In the genomic region with DNA sequence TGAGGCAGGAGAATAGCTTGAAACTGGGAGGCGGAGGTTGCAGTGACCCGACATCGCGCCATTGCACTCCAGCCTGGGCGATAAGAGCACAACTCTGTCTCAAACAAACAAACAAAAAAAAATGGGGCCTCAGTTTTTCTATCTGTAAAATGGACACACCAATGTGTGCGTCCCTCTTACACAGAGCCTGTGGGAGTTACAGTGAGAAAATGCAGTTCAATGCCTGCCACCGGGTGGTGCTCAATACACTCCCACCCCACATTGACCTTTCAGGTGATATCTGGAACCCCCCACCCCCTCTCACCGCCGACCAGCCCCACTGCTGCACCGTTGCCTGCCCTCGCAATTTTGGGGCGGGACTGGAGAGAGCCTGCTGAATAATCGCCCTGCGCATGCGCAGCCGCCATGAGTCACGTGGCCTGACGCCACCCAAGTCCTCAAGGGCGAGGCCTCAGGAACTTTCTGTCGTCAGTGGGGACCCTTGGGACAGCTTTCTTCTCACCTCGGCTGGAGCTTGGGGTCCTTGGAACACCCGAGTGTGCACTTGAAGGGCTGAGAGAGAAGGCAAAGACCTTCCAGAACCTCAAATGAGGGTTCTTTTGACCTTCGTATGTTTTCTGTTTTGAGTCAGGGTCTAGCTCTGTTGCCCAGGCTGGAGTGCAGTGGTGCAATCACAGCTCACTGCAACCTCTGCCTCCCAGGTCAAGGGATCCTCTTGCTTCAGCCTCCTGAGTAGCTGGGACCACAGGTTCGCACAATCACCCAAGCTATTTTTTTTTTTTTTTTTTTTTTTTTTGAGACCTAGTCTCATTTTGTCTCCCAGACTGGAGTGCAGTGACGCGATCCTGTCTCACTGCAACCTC, we compare ENCODE assay signal across 1 cellular context.
TF ChIP-seq lines count a peak whose summit lies in the region.

No MANE protein-coding gene starts in this region.

TF ChIP-seq in A549, 52 proteins besides CTCF, POLR2A, EP300 and RAD21 (continued from another document):
- TF ChIP-seq, protein P1, sequence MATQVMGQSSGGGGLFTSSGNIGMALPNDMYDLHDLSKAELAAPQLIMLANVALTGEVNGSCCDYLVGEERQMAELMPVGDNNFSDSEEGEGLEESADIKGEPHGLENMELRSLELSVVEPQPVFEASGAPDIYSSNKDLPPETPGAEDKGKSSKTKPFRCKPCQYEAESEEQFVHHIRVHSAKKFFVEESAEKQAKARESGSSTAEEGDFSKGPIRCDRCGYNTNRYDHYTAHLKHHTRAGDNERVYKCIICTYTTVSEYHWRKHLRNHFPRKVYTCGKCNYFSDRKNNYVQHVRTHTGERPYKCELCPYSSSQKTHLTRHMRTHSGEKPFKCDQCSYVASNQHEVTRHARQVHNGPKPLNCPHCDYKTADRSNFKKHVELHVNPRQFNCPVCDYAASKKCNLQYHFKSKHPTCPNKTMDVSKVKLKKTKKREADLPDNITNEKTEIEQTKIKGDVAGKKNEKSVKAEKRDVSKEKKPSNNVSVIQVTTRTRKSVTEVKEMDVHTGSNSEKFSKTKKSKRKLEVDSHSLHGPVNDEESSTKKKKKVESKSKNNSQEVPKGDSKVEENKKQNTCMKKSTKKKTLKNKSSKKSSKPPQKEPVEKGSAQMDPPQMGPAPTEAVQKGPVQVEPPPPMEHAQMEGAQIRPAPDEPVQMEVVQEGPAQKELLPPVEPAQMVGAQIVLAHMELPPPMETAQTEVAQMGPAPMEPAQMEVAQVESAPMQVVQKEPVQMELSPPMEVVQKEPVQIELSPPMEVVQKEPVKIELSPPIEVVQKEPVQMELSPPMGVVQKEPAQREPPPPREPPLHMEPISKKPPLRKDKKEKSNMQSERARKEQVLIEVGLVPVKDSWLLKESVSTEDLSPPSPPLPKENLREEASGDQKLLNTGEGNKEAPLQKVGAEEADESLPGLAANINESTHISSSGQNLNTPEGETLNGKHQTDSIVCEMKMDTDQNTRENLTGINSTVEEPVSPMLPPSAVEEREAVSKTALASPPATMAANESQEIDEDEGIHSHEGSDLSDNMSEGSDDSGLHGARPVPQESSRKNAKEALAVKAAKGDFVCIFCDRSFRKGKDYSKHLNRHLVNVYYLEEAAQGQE (IDR thresholded peaks at IDR 0.05): no peak
- TF ChIP-seq NPAS2 (CRISPR knock-in tag; IDR thresholded peaks at IDR 0.05; ENCODE audit: borderline replicate concordance): no peak
- TF ChIP-seq, protein P2, sequence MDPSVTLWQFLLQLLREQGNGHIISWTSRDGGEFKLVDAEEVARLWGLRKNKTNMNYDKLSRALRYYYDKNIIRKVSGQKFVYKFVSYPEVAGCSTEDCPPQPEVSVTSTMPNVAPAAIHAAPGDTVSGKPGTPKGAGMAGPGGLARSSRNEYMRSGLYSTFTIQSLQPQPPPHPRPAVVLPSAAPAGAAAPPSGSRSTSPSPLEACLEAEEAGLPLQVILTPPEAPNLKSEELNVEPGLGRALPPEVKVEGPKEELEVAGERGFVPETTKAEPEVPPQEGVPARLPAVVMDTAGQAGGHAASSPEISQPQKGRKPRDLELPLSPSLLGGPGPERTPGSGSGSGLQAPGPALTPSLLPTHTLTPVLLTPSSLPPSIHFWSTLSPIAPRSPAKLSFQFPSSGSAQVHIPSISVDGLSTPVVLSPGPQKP (IDR thresholded peaks at IDR 0.05; ENCODE audit: low read depth, low read length): no peak
- TF ChIP-seq ZC3H11A (IDR thresholded peaks at IDR 0.05): no peak
- TF ChIP-seq GATA3 (IDR thresholded peaks at IDR 0.05; ENCODE audit: borderline replicate concordance): no peak
- no peak for TF ChIP-seq HDAC2 (IDR thresholded peaks at IDR 0.05)
- TF ChIP-seq HOXA7 (CRISPR knock-in tag; IDR thresholded peaks at IDR 0.05): no peak
- no peak for TF ChIP-seq NFE2L2 (conservative IDR thresholded peaks at IDR 0.05; ENCODE audit: low read length)
- no peak for TF ChIP-seq TFCP2L1 (CRISPR knock-in tag; IDR thresholded peaks at IDR 0.05)
- TF ChIP-seq MAZ (IDR thresholded peaks at IDR 0.05; ENCODE audit: borderline replicate concordance, low read depth, low read length): no peak
- TF ChIP-seq NR3C1 (IDR thresholded peaks at IDR 0.05): no peak
- TF ChIP-seq RNF2 (IDR thresholded peaks at IDR 0.05; ENCODE audit: borderline replicate concordance, low read depth): no peak
- TF ChIP-seq, protein P3, sequence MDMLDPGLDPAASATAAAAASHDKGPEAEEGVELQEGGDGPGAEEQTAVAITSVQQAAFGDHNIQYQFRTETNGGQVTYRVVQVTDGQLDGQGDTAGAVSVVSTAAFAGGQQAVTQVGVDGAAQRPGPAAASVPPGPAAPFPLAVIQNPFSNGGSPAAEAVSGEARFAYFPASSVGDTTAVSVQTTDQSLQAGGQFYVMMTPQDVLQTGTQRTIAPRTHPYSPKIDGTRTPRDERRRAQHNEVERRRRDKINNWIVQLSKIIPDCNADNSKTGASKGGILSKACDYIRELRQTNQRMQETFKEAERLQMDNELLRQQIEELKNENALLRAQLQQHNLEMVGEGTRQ (IDR thresholded peaks at IDR 0.05): peak; percentile 93
- TF ChIP-seq CBX2 (IDR thresholded peaks at IDR 0.05; ENCODE audit: borderline replicate concordance, low read depth): no peak
- TF ChIP-seq EHMT2 (IDR thresholded peaks at IDR 0.05; ENCODE audit: low read depth): no peak
- no peak for TF ChIP-seq FOXS1 (CRISPR knock-in tag; IDR thresholded peaks at IDR 0.05)
- TF ChIP-seq, protein P4, sequence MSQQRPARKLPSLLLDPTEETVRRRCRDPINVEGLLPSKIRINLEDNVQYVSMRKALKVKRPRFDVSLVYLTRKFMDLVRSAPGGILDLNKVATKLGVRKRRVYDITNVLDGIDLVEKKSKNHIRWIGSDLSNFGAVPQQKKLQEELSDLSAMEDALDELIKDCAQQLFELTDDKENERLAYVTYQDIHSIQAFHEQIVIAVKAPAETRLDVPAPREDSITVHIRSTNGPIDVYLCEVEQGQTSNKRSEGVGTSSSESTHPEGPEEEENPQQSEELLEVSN (IDR thresholded peaks at IDR 0.05; ENCODE audit: borderline replicate concordance, low read depth): peak; percentile 94
- TF ChIP-seq SMC3 (IDR thresholded peaks at IDR 0.05): 0 out of 3 replicates have a peak, but pooled peaks have one; percentile 11
- TF ChIP-seq PHF8 (IDR thresholded peaks at IDR 0.05; ENCODE audit: borderline replicate concordance, low read depth): no peak
- TF ChIP-seq JUNB (IDR thresholded peaks at IDR 0.05): no peak
- peak; percentile 54; the same call in 1 of the 2 replicates for TF ChIP-seq CHD4 (IDR thresholded peaks at IDR 0.05; ENCODE audit: borderline replicate concordance)
- TF ChIP-seq MAFK (IDR thresholded peaks at IDR 0.05; ENCODE audit: partially characterized antibody): no peak
- TF ChIP-seq RFX5 (IDR thresholded peaks at IDR 0.05): no peak
- no peak for TF ChIP-seq FOSL2 (IDR thresholded peaks at IDR 0.05)
- peak; percentile 60; the same call in 1 of the 2 replicates for TF ChIP-seq FOSL2 (CRISPR knock-in tag; IDR thresholded peaks at IDR 0.05)
- TF ChIP-seq, protein P5, sequence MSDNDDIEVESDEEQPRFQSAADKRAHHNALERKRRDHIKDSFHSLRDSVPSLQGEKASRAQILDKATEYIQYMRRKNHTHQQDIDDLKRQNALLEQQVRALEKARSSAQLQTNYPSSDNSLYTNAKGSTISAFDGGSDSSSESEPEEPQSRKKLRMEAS (IDR thresholded peaks at IDR 0.05): peak; percentile 97
- no peak for TF ChIP-seq ESRRA (IDR thresholded peaks at IDR 0.05; ENCODE audit: borderline replicate concordance, low read length)
- TF ChIP-seq EHF (CRISPR knock-in tag; IDR thresholded peaks at IDR 0.05): no peak
- TF ChIP-seq BHLHE40 (IDR thresholded peaks at IDR 0.05; ENCODE audit: low read depth, low read length): no peak
- no peak for TF ChIP-seq ZNF302 (CRISPR knock-in tag; IDR thresholded peaks at IDR 0.05)
- no peak for TF ChIP-seq HEYL (CRISPR knock-in tag; IDR thresholded peaks at IDR 0.05)
- TF ChIP-seq, protein P6, sequence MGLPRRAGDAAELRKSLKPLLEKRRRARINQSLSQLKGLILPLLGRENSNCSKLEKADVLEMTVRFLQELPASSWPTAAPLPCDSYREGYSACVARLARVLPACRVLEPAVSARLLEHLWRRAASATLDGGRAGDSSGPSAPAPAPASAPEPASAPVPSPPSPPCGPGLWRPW (IDR thresholded peaks at IDR 0.05): no peak
- peak; percentile 70; the same call in 1 of the 2 replicates for TF ChIP-seq KDM1A (IDR thresholded peaks at IDR 0.05; ENCODE audit: low read depth)
- TF ChIP-seq, protein P7, sequence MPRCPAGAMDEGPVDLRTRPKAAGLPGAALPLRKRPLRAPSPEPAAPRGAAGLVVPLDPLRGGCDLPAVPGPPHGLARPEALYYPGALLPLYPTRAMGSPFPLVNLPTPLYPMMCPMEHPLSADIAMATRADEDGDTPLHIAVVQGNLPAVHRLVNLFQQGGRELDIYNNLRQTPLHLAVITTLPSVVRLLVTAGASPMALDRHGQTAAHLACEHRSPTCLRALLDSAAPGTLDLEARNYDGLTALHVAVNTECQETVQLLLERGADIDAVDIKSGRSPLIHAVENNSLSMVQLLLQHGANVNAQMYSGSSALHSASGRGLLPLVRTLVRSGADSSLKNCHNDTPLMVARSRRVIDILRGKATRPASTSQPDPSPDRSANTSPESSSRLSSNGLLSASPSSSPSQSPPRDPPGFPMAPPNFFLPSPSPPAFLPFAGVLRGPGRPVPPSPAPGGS (IDR thresholded peaks at IDR 0.05): 0 out of 3 replicates have a peak, but pooled peaks have one; percentile 27
- no peak for TF ChIP-seq CBX8 (IDR thresholded peaks at IDR 0.05)
- no peak for TF ChIP-seq KDM5A (IDR thresholded peaks at IDR 0.05)
- TF ChIP-seq JUN (IDR thresholded peaks at IDR 0.05): 0 out of 5 replicates have a peak, but pooled peaks of 1 of the 2 experiments have one; percentile 19
- TF ChIP-seq, protein P8, sequence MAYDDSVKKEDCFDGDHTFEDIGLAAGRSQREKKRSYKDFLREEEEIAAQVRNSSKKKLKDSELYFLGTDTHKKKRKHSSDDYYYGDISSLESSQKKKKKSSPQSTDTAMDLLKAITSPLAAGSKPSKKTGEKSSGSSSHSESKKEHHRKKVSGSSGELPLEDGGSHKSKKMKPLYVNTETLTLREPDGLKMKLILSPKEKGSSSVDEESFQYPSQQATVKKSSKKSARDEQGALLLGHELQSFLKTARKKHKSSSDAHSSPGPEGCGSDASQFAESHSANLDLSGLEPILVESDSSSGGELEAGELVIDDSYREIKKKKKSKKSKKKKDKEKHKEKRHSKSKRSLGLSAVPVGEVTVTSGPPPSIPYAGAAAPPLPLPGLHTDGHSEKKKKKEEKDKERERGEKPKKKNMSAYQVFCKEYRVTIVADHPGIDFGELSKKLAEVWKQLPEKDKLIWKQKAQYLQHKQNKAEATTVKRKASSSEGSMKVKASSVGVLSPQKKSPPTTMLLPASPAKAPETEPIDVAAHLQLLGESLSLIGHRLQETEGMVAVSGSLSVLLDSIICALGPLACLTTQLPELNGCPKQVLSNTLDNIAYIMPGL (CRISPR knock-in tag; IDR thresholded peaks at IDR 0.05; ENCODE audit: borderline replicate concordance): no peak
- TF ChIP-seq, protein P9, sequence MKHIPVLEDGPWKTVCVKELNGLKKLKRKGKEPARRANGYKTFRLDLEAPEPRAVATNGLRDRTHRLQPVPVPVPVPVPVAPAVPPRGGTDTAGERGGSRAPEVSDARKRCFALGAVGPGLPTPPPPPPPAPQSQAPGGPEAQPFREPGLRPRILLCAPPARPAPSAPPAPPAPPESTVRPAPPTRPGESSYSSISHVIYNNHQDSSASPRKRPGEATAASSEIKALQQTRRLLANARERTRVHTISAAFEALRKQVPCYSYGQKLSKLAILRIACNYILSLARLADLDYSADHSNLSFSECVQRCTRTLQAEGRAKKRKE (CRISPR knock-in tag; IDR thresholded peaks at IDR 0.05; ENCODE audit: low read depth): no peak
- no peak for TF ChIP-seq CEBPB (IDR thresholded peaks at IDR 0.05)
